ENCODE assay signal across 14 cellular contexts in genomic region chr17:56810286-56810781, GRCh38.
"Had no signal": no experiment of that assay in that cellular context is flagged by ENCODE, and none has a peak within 500 bp of the region (broad histone marks: within the 10 kb centered on the region; RNA-seq: fewer than 3 reads in every experiment).

No MANE protein-coding gene starts in this region.

- ATAC-seq: activated CD8-positive, alpha-beta T cell treated with anti-CD3 and anti-CD28 coated beads, Interleukin-2, amount 10 ng/mL, durations not matched to agents 7 days and 5 days; mucosa of descending colon had no signal

- H3K27ac ChIP-seq: epithelial cell of prostate, prostate gland, sigmoid colon, suprapubic skin had no signal

- DNase-seq: activated CD4-positive, alpha-beta T cell treated with anti-CD3 and anti-CD28 coated beads for 48 hours; activated CD8-positive, alpha-beta T cell treated with anti-CD3 and anti-CD28 coated beads, Interleukin-2, amount 10 ng/mL, durations not matched to agents 7 days and 5 days; cortex of kidney; effector memory CD4-positive, alpha-beta T cell; mammary epithelial cell; mucosa of descending colon; sigmoid colon; stimulated activated CD4-positive, alpha-beta T cell treated with anti-CD3 and anti-CD28 coated beads, Interleukin-4, amount 100 ng/mL, for 1 hour; stimulated activated CD8-positive, alpha-beta memory T cell treated with anti-CD3 and anti-CD28 coated beads, Interleukin-4, amount 100 ng/mL, for 48 hours; stimulated activated naive CD8-positive, alpha-beta T cell treated with anti-CD3 and anti-CD28 coated beads, Interleukin-15, Interleukin-2, amounts not matched to agents 100 U/mL and 50 U/mL, for 24 hours; T-helper 1 cell had no signal

- H3K9me3 ChIP-seq: mucosa of descending colon, prostate gland, sigmoid colon, suprapubic skin had no signal

- H3K27me3 ChIP-seq: sigmoid colon, suprapubic skin had no signal

- H3K36me3 ChIP-seq: prostate gland, sigmoid colon, suprapubic skin had no signal

- H3K4me3 ChIP-seq: mucosa of descending colon, prostate gland, sigmoid colon, suprapubic skin had no signal
